1 cellular context compared by ENCODE assay signal in genomic region chr11:47797633-47798032, GRCh38.
TF ChIP-seq lines count a peak whose summit lies in the region.

No MANE protein-coding gene starts in this region.

TF ChIP-seq in GM12878, 131 proteins besides CTCF, POLR2A, EP300 and RAD21:
- peak; percentile 5 for TF ChIP-seq PBX3 (IDR thresholded peaks at IDR 0.05; ENCODE audit: insufficient replicate concordance, low read depth, low read length)
- TF ChIP-seq BCL3 (IDR thresholded peaks at IDR 0.05; ENCODE audit: borderline replicate concordance, insufficient read depth, low read depth, low read length, poor library complexity, severe bottlenecking): peak; percentile 54
- no peak for TF ChIP-seq HCFC1 (IDR thresholded peaks at IDR 0.05; ENCODE audit: low read length)
